36 cellular contexts compared by ENCODE assay signal in genomic region chr19:31911577-31911976, GRCh38.
"Had no signal": no experiment of that assay in that cellular context is flagged by ENCODE, and none has a peak within 500 bp of the region (broad histone marks: within the 10 kb centered on the region; RNA-seq: fewer than 3 reads in every experiment).

No MANE protein-coding gene starts in this region.

- H3K4me3 ChIP-seq: MG63 had no signal

- DNase-seq: Karpas-422, Kasumi-1, MG63, MM.1S, MV-4-11, NCI-H1048, NCI-H1092, NCI-H1092 treated with DMSO at 0.1 percent for 48 hours, NCI-H1105, NCI-H1105 treated with DMSO at 0.1 percent for 48 hours, NCI-H1417, NCI-H1417 treated with DMSO at 0.1 percent for 48 hours, NCI-H1436, NCI-H1436 treated with DMSO at 0.1 percent for 48 hours, NCI-H146, NCI-H1694, NCI-H1694 treated with DMSO at 0.1 percent for 48 hours, NCI-H187, NCI-H187 treated with DMSO at 0.1 percent for 48 hours, NCI-H1930, NCI-H2029, NCI-H2029 treated with DMSO at 0.1 percent for 48 hours, NCI-H2081, NCI-H2081 treated with DMSO at 0.1 percent for 48 hours, NCI-H2107, NCI-H2171, NCI-H2171 treated with DMSO at 0.1 percent for 48 hours, NCI-H2227 treated with DMSO at 0.1 percent for 48 hours, NCI-H226, NCI-H345, NCI-H446, NCI-H446 treated with DMSO at 0.1 percent for 48 hours, NCI-H510A, NCI-H510A treated with DMSO at 0.1 percent for 48 hours, NCI-H524, NCI-H524 treated with DMSO at 0.1 percent for 48 hours had no signal

- H3K36me3 ChIP-seq: MG63 had no signal

- H3K9me3 ChIP-seq: MG63 had no signal

- H3K27me3 ChIP-seq: MG63 had no signal
